Comparison of ENCODE assay signal across 10 cellular contexts in genomic region chr5:154868702-154869101, GRCh38. TPM values are rescaled to one million over a fixed set of nuclear protein-coding genes. Genes with fewer than 3 reads are reported as not detected.
DNase-seq lines count a peak whose midpoint lies in the region; ATAC-seq and TF ChIP-seq lines count a peak whose summit lies in the region.
"Had no signal": no experiment of that assay in that cellular context is flagged by ENCODE, and none has a peak within 500 bp of the region (broad histone marks: within the 10 kb centered on the region; RNA-seq: fewer than 3 reads in every experiment).

No MANE protein-coding gene starts in this region.

- peaks cover 51% of the 10 kb centered on the region for H3K36me3 ChIP-seq in right atrium auricular region
- peaks cover 7% of the 10 kb centered on the region for H3K36me3 ChIP-seq in hepatocyte (replicated peaks; ENCODE audit: insufficient read depth, low read depth)
- H3K36me3 ChIP-seq in upper lobe of right lung: peaks cover 86% of the 10 kb centered on the region
- H3K36me3 ChIP-seq in colonic mucosa: peaks cover 10% of the 10 kb centered on the region

- H4K20me1 ChIP-seq in hepatocyte (ENCODE audit: insufficient read depth, poor library complexity, severe bottlenecking): peaks cover 3% of the 10 kb centered on the region

- H3K9me2 ChIP-seq in hepatocyte (replicated peaks; ENCODE audit: insufficient read depth): no peaks in the 10 kb centered on the region

- H3K27me3 ChIP-seq in right atrium auricular region (no peaks in the 10 kb centered on the region), hepatocyte (no peaks in the 10 kb centered on the region), upper lobe of right lung (no peaks in the 10 kb centered on the region), colonic mucosa (no peaks in the 10 kb centered on the region)

- peaks cover 48% of the 10 kb centered on the region for H3K79me2 ChIP-seq in hepatocyte

- intact Hi-C loops in Right ventricle myocardium superior (cut with DNase I) (no loop called here), upper lobe of right lung (cut with DNase I) (no loop called here), colonic mucosa (cut with DNase I) (no loop called here)

- H3K4me2 ChIP-seq in hepatocyte: no peak overlapping the region

- TF ChIP-seq CTCF in right atrium auricular region (IDR thresholded peaks at IDR 0.05): peak in 1 of 2 donors; percentile 18
- peak; percentile 19 for TF ChIP-seq CTCF in hepatocyte (IDR thresholded peaks at IDR 0.05; ENCODE audit: poor library complexity)
- no peak for TF ChIP-seq CTCF in upper lobe of right lung (IDR thresholded peaks at IDR 0.05)
- no peak for TF ChIP-seq CTCF in colonic mucosa (IDR thresholded peaks at IDR 0.05)

- DNase-seq in Right ventricle myocardium superior: no peak
- DNase-seq in right atrium auricular region (ENCODE audit: low spot score): no peak
- DNase-seq in UCSD-AML1 (lab: John Stamatoyannopoulos, UW; ENCODE audit: unreplicated experiment): peak; percentile 18
- DNase-seq in hepatocyte (ENCODE audit: low spot score): peak; percentile 20
- no peak for DNase-seq in upper lobe of right lung
- no peak for DNase-seq in colonic mucosa
- DNase-seq in substantia nigra (lab: John Stamatoyannopoulos, UW): no peak
- DNase-seq in pons (ENCODE audit: low spot score): no peak
- DNase-seq: activated CD4-positive, alpha-beta T cell treated with anti-CD3 and anti-CD28 coated beads, Interleukin-2, amount 50 U/mL, for 48 hours; effector memory CD4-positive, alpha-beta T cell had no signal

- 92% methylated on average over 5 of the region's 5 CpGs for WGBS in hepatocyte (ENCODE audit: low lambda C conversion rate, missing lambda C conversion rate)

- H2AFZ ChIP-seq in hepatocyte: no peak overlapping the region

- peaks cover 0 to 6% of the 10 kb centered on the region in 2 donors for H3K4me1 ChIP-seq in right atrium auricular region
- no peaks in the 10 kb centered on the region for H3K4me1 ChIP-seq in hepatocyte (ENCODE audit: insufficient read depth)
- H3K4me1 ChIP-seq in upper lobe of right lung: peaks cover 26% of the 10 kb centered on the region
- no peaks in the 10 kb centered on the region for H3K4me1 ChIP-seq in colonic mucosa

- H3K4me3 ChIP-seq in right atrium auricular region: no peak overlapping the region
- no peak overlapping the region for H3K4me3 ChIP-seq in hepatocyte
- H3K4me3 ChIP-seq in upper lobe of right lung: no peak overlapping the region
- no peak overlapping the region for H3K4me3 ChIP-seq in colonic mucosa

- H3K9me3 ChIP-seq in right atrium auricular region (no peaks in the 10 kb centered on the region), hepatocyte (ENCODE audit: low read depth) (no peaks in the 10 kb centered on the region), upper lobe of right lung (no peaks in the 10 kb centered on the region), colonic mucosa (no peaks in the 10 kb centered on the region)

- ATAC-seq in Right ventricle myocardium superior (ENCODE audit: poor library complexity) (peak; percentile 34), upper lobe of right lung (peak; percentile 78)

- H3K9ac ChIP-seq in colonic mucosa (ENCODE audit: low read depth in 2 of 2, low read length in 2 of 2): no peak overlapping the region

- H3K27ac ChIP-seq in right atrium auricular region (no peak overlapping the region), hepatocyte (no peak overlapping the region), upper lobe of right lung (no peak overlapping the region), colonic mucosa (no peak overlapping the region), substantia nigra (ENCODE audit: low read depth, low read length, poor library complexity, severe bottlenecking) (no peak overlapping the region)

RNA-seq across cellular contexts. Expression of gene CNOT8, which starts 10.3 kb away (rescaled TPM):
- total RNA-seq in Right ventricle myocardium superior (26.8 TPM), right atrium auricular region (10 to 100 TPM; 28.0 to 31.4 TPM), hepatocyte (63.9 and 84.0 TPM in 2 replicates), upper lobe of right lung (101 TPM), colonic mucosa (10 to 100 TPM; 64.0 to 84.0 TPM)
- 42.0 and 46.7 TPM in 2 replicates for polyA plus RNA-seq in hepatocyte

RNA-seq across cellular contexts. Expression of gene FAXDC2, which starts 18.3 kb away (rescaled TPM):
- total RNA-seq in Right ventricle myocardium superior: 24.1 TPM
- total RNA-seq in right atrium auricular region: 10 to 100 TPM; 22.1 to 24.6 TPM
- 23.1 and 29.3 TPM in 2 replicates for total RNA-seq in hepatocyte
- 27.7 and 28.5 TPM in 2 replicates for polyA plus RNA-seq in hepatocyte
- 79.0 TPM for total RNA-seq in upper lobe of right lung
- 10 to 100 TPM in 1 of 2 donors, 1 to 10 TPM in 1; 7.0 to 20.8 TPM for total RNA-seq in colonic mucosa

Comparison
In these comparisons a context has a peak if more than half of its experiments do, and no peak if none do; other contexts are left out.
1. DNase-seq: peak in UCSD-AML1 (single experiment) and hepatocyte (single experiment); none in Right ventricle myocardium superior (single experiment), right atrium auricular region (single experiment), upper lobe of right lung (single experiment), colonic mucosa (single experiment), substantia nigra (0 of 49) and pons (single experiment).